13 cellular contexts compared by ENCODE assay signal in genomic region chr7:122746948-122747347, GRCh38. TPM values are rescaled to one million over a fixed set of nuclear protein-coding genes. Genes with fewer than 3 reads are reported as not detected.
DNase-seq lines count a peak whose midpoint lies in the region; TF ChIP-seq lines count a peak whose summit lies in the region.
"Had no signal": no experiment of that assay in that cellular context is flagged by ENCODE, and none has a peak within 500 bp of the region (broad histone marks: within the 10 kb centered on the region; RNA-seq: fewer than 3 reads in every experiment).

No MANE protein-coding gene starts in this region.

- H3K4me1 Mint-ChIP-seq in HFFc6 (ENCODE audit: low read depth) = no peaks in the 10 kb centered on the region
- no peaks in the 10 kb centered on the region for H3K4me1 Mint-ChIP-seq in activated CD4-positive, alpha-beta T cell treated with anti-CD3 and anti-CD28 coated beads, Interleukin-2, amount 10 ng/mL, durations not matched to agents 7 days and 5 days

- H3K27ac Mint-ChIP-seq in HFFc6 = no peak overlapping the region
- no peak overlapping the region for H3K27ac Mint-ChIP-seq in activated CD4-positive, alpha-beta T cell treated with anti-CD3 and anti-CD28 coated beads, Interleukin-2, amount 10 ng/mL, durations not matched to agents 7 days and 5 days

- no peaks in the 10 kb centered on the region for H3K4me1 ChIP-seq in BE2C
- H3K4me1 ChIP-seq: Caco-2 had no signal

- H3K9me3 Mint-ChIP-seq in HFFc6 = peaks cover 39% of the 10 kb centered on the region
- no peaks in the 10 kb centered on the region for H3K9me3 Mint-ChIP-seq in activated CD4-positive, alpha-beta T cell treated with anti-CD3 and anti-CD28 coated beads, Interleukin-2, amount 10 ng/mL, durations not matched to agents 7 days and 5 days

- POLR2A ChIA-PET in activated CD4-positive, alpha-beta T cell treated with anti-CD3 and anti-CD28 coated beads, Interleukin-2, amount 10 ng/mL, durations not matched to agents 7 days and 5 days (lab: Charles Lee) = no interaction called here

- H3K4me3 ChIP-seq in BE2C (ENCODE audit: low read depth, low read length) = no peak overlapping the region

- no peak overlapping the region for H3K4me3 Mint-ChIP-seq in HFFc6
- no peak overlapping the region for H3K4me3 Mint-ChIP-seq in activated CD4-positive, alpha-beta T cell treated with anti-CD3 and anti-CD28 coated beads, Interleukin-2, amount 10 ng/mL, durations not matched to agents 7 days and 5 days

- DNase-seq in NCI-H1092 treated with DMSO at 0.1 percent for 48 hours (lab: John Stamatoyannopoulos, UW) = peak; percentile 36
- no peak for DNase-seq in NCI-H1092 (lab: John Stamatoyannopoulos, UW)
- DNase-seq in NCI-H146 treated with DMSO at 0.1 percent for 48 hours (lab: John Stamatoyannopoulos, UW; ENCODE audit: unreplicated experiment) = peak; percentile 80
- DNase-seq in NCI-H82 treated with DMSO at 0.1 percent for 48 hours (lab: John Stamatoyannopoulos, UW; ENCODE audit: unreplicated experiment) = peak; percentile 20
- no peak for DNase-seq in HFFc6
- no peak for DNase-seq in erythroblast (lab: John Stamatoyannopoulos, UW)
- no peak for DNase-seq in BE2C
- DNase-seq in activated CD4-positive, alpha-beta T cell treated with anti-CD3 and anti-CD28 coated beads, Interleukin-2, amount 10 ng/mL, durations not matched to agents 7 days and 5 days = no peak
- DNase-seq: 8988T, Caco-2, GOT3, SK-N-SH, T-helper 1 cell had no signal

- TF ChIP-seq POLR2A in erythroblast (IDR thresholded peaks at IDR 0.05; ENCODE audit: low read length) = no peak

- H3K27me3 Mint-ChIP-seq in HFFc6 (ENCODE audit: insufficient read depth) = no peaks in the 10 kb centered on the region
- no peaks in the 10 kb centered on the region for H3K27me3 Mint-ChIP-seq in activated CD4-positive, alpha-beta T cell treated with anti-CD3 and anti-CD28 coated beads, Interleukin-2, amount 10 ng/mL, durations not matched to agents 7 days and 5 days

- no peaks in the 10 kb centered on the region; the same call in 1 of the 2 replicates for H3K27me3 ChIP-seq in BE2C

- no peaks in the 10 kb centered on the region for H3K9me3 ChIP-seq in BE2C
- H3K9me3 ChIP-seq: Caco-2, SK-N-SH had no signal

- no peaks in the 10 kb centered on the region for H3K36me3 ChIP-seq in BE2C

- H3K36me3 Mint-ChIP-seq in HFFc6 (ENCODE audit: low read depth) = no peaks in the 10 kb centered on the region; the same call in 1 of the 2 replicates
- H3K36me3 Mint-ChIP-seq in activated CD4-positive, alpha-beta T cell treated with anti-CD3 and anti-CD28 coated beads, Interleukin-2, amount 10 ng/mL, durations not matched to agents 7 days and 5 days (ENCODE audit: low read depth) = no peaks in the 10 kb centered on the region

- TF ChIP-seq CTCF in HFFc6 (IDR thresholded peaks at IDR 0.05) (no peak), BE2C (IDR thresholded peaks at IDR 0.05; ENCODE audit: low read depth, low read length) (no peak)

- CTCF ChIA-PET in activated CD4-positive, alpha-beta T cell treated with anti-CD3 and anti-CD28 coated beads, Interleukin-2, amount 10 ng/mL, durations not matched to agents 7 days and 5 days (lab: Charles Lee) = no interaction called here

RNA-seq across cellular contexts. Expression of gene RNF148, which starts 44.2 kb away (rescaled TPM):
- not detected for total RNA-seq in HFFc6 (2021; fragmentation: NEBNext Ultra II Directional; extraction: Animal tissue kit (Norgen Biotek cat#: 25700))
- polyA plus RNA-seq in BE2C (2012; ENCODE audit: insufficient read depth, insufficient read length, low read depth) = not detected
- not detected for total RNA-seq in activated CD4-positive, alpha-beta T cell treated with anti-CD3 and anti-CD28 coated beads, Interleukin-2, amount 10 ng/mL, durations not matched to agents 7 days and 5 days
- total RNA-seq: Caco-2 had no signal
- polyA plus RNA-seq: SK-N-SH had no signal

RNA-seq across cellular contexts. Expression of gene RNF133, which starts 48.0 kb away (rescaled TPM):
- total RNA-seq in HFFc6 (2021; fragmentation: NEBNext Ultra II Directional; extraction: Animal tissue kit (Norgen Biotek cat#: 25700)) = not detected
- polyA plus RNA-seq in BE2C (2012; ENCODE audit: insufficient read depth, insufficient read length, low read depth) = not detected
- total RNA-seq in activated CD4-positive, alpha-beta T cell treated with anti-CD3 and anti-CD28 coated beads, Interleukin-2, amount 10 ng/mL, durations not matched to agents 7 days and 5 days = not detected
- total RNA-seq: Caco-2 had no signal

Comparison
In these comparisons a context has a peak if more than half of its experiments do, and no peak if none do; other contexts are left out.
1. DNase-seq: peak in NCI-H1092 treated with DMSO at 0.1 percent for 48 hours (single experiment), NCI-H146 treated with DMSO at 0.1 percent for 48 hours (single experiment) and NCI-H82 treated with DMSO at 0.1 percent for 48 hours (single experiment); none in NCI-H1092 (single experiment), HFFc6 (single experiment), erythroblast (0 of 2), BE2C (single experiment) and activated CD4-positive, alpha-beta T cell treated with anti-CD3 and anti-CD28 coated beads, Interleukin-2, amount 10 ng/mL, durations not matched to agents 7 days and 5 days (single experiment).